28 cellular contexts compared by ENCODE assay signal in the genomic region with DNA sequence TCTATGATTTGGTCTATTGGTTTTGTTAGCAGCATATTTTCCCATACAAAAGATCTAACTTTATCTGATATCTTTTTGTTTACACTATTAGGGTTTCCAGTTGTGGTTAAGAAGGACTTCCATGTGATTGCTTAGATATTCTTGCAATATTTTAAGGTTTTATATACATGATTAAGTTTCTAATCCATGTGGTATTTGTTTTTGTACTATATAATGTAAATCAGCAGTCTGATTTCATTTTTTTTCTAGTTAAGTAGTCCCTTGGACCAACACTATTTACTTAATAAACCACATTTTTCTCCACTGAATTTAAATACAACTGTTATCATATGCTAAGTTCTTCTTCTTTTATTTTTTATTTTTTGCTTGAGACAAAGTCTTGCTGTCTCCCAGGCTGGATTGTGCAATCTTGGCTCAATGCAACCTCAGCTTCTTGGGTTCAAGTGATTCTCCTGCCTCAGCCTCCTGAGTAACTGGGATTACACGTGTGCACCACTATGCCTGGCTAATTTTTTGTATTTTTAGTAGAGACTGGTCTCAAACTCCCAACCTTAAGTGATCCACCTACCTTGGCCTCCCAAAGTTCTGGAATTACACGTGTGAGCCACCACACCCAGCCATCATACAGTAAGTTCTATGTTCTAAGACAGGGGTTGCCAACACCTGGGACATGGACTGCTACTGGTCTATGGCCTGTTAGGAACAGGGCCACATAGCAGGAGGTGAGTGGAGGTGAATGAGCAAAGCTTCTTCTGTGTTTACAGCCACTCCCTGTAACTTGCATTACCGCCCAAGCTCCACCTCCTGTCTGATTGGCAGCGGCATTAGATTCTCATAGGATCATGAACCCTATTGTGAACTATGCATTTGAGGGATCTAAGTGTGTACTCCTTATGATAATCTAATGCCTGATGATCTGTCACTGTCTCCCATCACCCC. TPM values are rescaled to one million over a fixed set of nuclear protein-coding genes. Genes with fewer than 3 reads are reported as not detected.
A peak's percentile ranks its signal among the peaks of the same experiment; 100 is the strongest.
DNase-seq lines count a peak whose midpoint lies in the region; ATAC-seq and TF ChIP-seq lines count a peak whose summit lies in the region.
"Had no signal": no experiment of that assay in that cellular context is flagged by ENCODE, and none has a peak within 500 bp of the region (broad histone marks: within the 10 kb centered on the region; RNA-seq: fewer than 3 reads in every experiment).

No MANE protein-coding gene starts in this region.

- H3K9me3 Mint-ChIP-seq in activated T-cell treated with anti-CD3 and anti-CD28 coated beads, Interleukin-2, amount 50 U/mL, for 72 hours: no peaks in the 10 kb centered on the region
- peaks cover 0 to 2% (median 0%) of the 10 kb centered on the region in 7 donors for H3K9me3 Mint-ChIP-seq in CD14-positive monocyte
- H3K9me3 Mint-ChIP-seq in activated CD4-positive, alpha-beta memory T cell treated with anti-CD3 and anti-CD28 coated beads for 36 hours: no peaks in the 10 kb centered on the region
- H3K9me3 Mint-ChIP-seq: activated naive CD8-positive, alpha-beta T cell treated with anti-CD3 and anti-CD28 coated beads for 36 hours; central memory CD8-positive, alpha-beta T cell; nephron progenitor cell; stimulated activated memory B cell treated with anti-CD40 and anti-IgM and Interleukin-4, amounts not matched to agents 10 μg/mL and 1 μg/mL and 100 μg/mL, for 72 hours; T-helper 2 cell treated with Interferon-gamma antibody and Interleukin-4, amounts not matched to agents 5 μg/mL and 100 μg/mL, for 36 hours had no signal

- peak overlapping the region; percentile 70 for H3K27ac Mint-ChIP-seq in activated T-cell treated with anti-CD3 and anti-CD28 coated beads, Interleukin-2, amount 50 U/mL, for 72 hours
- H3K27ac Mint-ChIP-seq in CD14-positive monocyte: no peak overlapping the region
- H3K27ac Mint-ChIP-seq in activated CD4-positive, alpha-beta memory T cell treated with anti-CD3 and anti-CD28 coated beads for 36 hours: no peak overlapping the region
- H3K27ac Mint-ChIP-seq: activated naive CD8-positive, alpha-beta T cell treated with anti-CD3 and anti-CD28 coated beads for 36 hours; CD4-positive, CD25-positive, alpha-beta regulatory T cell; IgD-negative memory B cell; nephron progenitor cell; stimulated activated memory B cell treated with anti-CD40 and anti-IgM and Interleukin-4, amounts not matched to agents 10 μg/mL and 1 μg/mL and 100 μg/mL, for 72 hours; T-helper 2 cell treated with Interferon-gamma antibody and Interleukin-4, amounts not matched to agents 5 μg/mL and 100 μg/mL, for 36 hours had no signal

- no peak overlapping the region for H3K4me3 ChIP-seq in adipocyte (ENCODE audit: low read length)
- no peak overlapping the region for H3K4me3 ChIP-seq in fibroblast of villous mesenchyme (ENCODE audit: low read depth, low read length)
- H3K4me3 ChIP-seq: esophagus squamous epithelium, Peyer's patch, suprapubic skin, upper lobe of left lung had no signal

- TF ChIP-seq CTCF in fibroblast of villous mesenchyme (IDR thresholded peaks at IDR 0.05; ENCODE audit: insufficient read depth, low read depth, low read length) (no peak), CD14-positive monocyte (IDR thresholded peaks at IDR 0.05) (no peak)

- no peak overlapping the region for H3K4me3 Mint-ChIP-seq in activated T-cell treated with anti-CD3 and anti-CD28 coated beads, Interleukin-2, amount 50 U/mL, for 72 hours
- H3K4me3 Mint-ChIP-seq in CD14-positive monocyte: no peak overlapping the region
- H3K4me3 Mint-ChIP-seq in activated CD4-positive, alpha-beta memory T cell treated with anti-CD3 and anti-CD28 coated beads for 36 hours: no peak overlapping the region
- H3K4me3 Mint-ChIP-seq: activated naive CD8-positive, alpha-beta T cell treated with anti-CD3 and anti-CD28 coated beads for 36 hours; CD4-positive, CD25-positive, alpha-beta regulatory T cell; central memory CD8-positive, alpha-beta T cell; IgD-negative memory B cell; nephron progenitor cell; stimulated activated memory B cell treated with anti-CD40 and anti-IgM and Interleukin-4, amounts not matched to agents 10 μg/mL and 1 μg/mL and 100 μg/mL, for 72 hours; T-helper 2 cell treated with Interferon-gamma antibody and Interleukin-4, amounts not matched to agents 5 μg/mL and 100 μg/mL, for 36 hours had no signal

- POLR2A ChIA-PET in activated CD4-positive, alpha-beta memory T cell treated with anti-CD3 and anti-CD28 coated beads for 36 hours (lab: Charles Lee): no interaction called here

- no peaks in the 10 kb centered on the region for H3K4me1 Mint-ChIP-seq in activated T-cell treated with anti-CD3 and anti-CD28 coated beads, Interleukin-2, amount 50 U/mL, for 72 hours (ENCODE audit: low read depth)
- no peaks in the 10 kb centered on the region for H3K4me1 Mint-ChIP-seq in CD14-positive monocyte
- no peaks in the 10 kb centered on the region for H3K4me1 Mint-ChIP-seq in activated CD4-positive, alpha-beta memory T cell treated with anti-CD3 and anti-CD28 coated beads for 36 hours (ENCODE audit: low read depth)
- H3K4me1 Mint-ChIP-seq: activated naive CD8-positive, alpha-beta T cell treated with anti-CD3 and anti-CD28 coated beads for 36 hours; CD4-positive, CD25-positive, alpha-beta regulatory T cell; central memory CD8-positive, alpha-beta T cell; IgD-negative memory B cell; nephron progenitor cell; stimulated activated memory B cell treated with anti-CD40 and anti-IgM and Interleukin-4, amounts not matched to agents 10 μg/mL and 1 μg/mL and 100 μg/mL, for 72 hours had no signal

- H3K27me3 ChIP-seq in adipocyte (replicated peaks; ENCODE audit: control insufficient read depth, insufficient read depth, low read length): no peaks in the 10 kb centered on the region
- H3K27me3 ChIP-seq: esophagus squamous epithelium, Peyer's patch, suprapubic skin, upper lobe of left lung had no signal

- no peaks in the 10 kb centered on the region for H3K36me3 Mint-ChIP-seq in activated T-cell treated with anti-CD3 and anti-CD28 coated beads, Interleukin-2, amount 50 U/mL, for 72 hours (ENCODE audit: insufficient read depth in 2 of 2)
- no peaks in the 10 kb centered on the region for H3K36me3 Mint-ChIP-seq in CD14-positive monocyte
- no peaks in the 10 kb centered on the region for H3K36me3 Mint-ChIP-seq in activated CD4-positive, alpha-beta memory T cell treated with anti-CD3 and anti-CD28 coated beads for 36 hours
- H3K36me3 Mint-ChIP-seq: activated naive CD8-positive, alpha-beta T cell treated with anti-CD3 and anti-CD28 coated beads for 36 hours; CD4-positive, CD25-positive, alpha-beta regulatory T cell; stimulated activated memory B cell treated with anti-CD40 and anti-IgM and Interleukin-4, amounts not matched to agents 10 μg/mL and 1 μg/mL and 100 μg/mL, for 72 hours had no signal

- peaks cover 26% of the 10 kb centered on the region for H3K4me1 ChIP-seq in adipocyte (ENCODE audit: control insufficient read depth, insufficient read depth, low read length)
- H3K4me1 ChIP-seq: Peyer's patch, suprapubic skin had no signal

- DNase-seq in activated T-cell treated with anti-CD3 and anti-CD28 coated beads, Interleukin-2, amount 50 U/mL, for 72 hours: no peak
- no peak for DNase-seq in activated T-cell treated with anti-CD3 and anti-CD28 coated beads for 4 hours
- DNase-seq in adipocyte (ENCODE audit: low read depth): peak; percentile 3
- DNase-seq in fibroblast of villous mesenchyme (ENCODE audit: low read depth): peak; percentile 82
- no peak for DNase-seq in cortex of kidney (lab: John Stamatoyannopoulos, UW)
- no peak for DNase-seq in CD14-positive monocyte (ENCODE audit: low spot score)
- DNase-seq in AG20443 (ENCODE audit: low spot score): no peak
- no peak for DNase-seq in activated CD4-positive, alpha-beta memory T cell treated with anti-CD3 and anti-CD28 coated beads for 36 hours
- DNase-seq: activated CD4-positive, alpha-beta T cell treated with anti-CD3 and anti-CD28 coated beads for 4 hours; activated effector memory CD4-positive, alpha-beta T cell treated with anti-CD3 and anti-CD28 coated beads, Interleukin-2, amount 50 U/mL, for 16 hours; activated naive CD8-positive, alpha-beta T cell treated with anti-CD3 and anti-CD28 coated beads for 36 hours; activated T-cell treated with anti-CD3 and anti-CD28 coated beads, Interleukin-2, amount 50 U/mL, for 1 hour; CD4-positive, CD25-positive, alpha-beta regulatory T cell; esophagus squamous epithelium; hypothalamus; left cardiac atrium; NCI-H1930; NCI-H526 treated with DMSO at 0.1 percent for 48 hours; nephron progenitor cell; Peyer's patch; SHP77 treated with DMSO at 0.1 percent for 48 hours; upper lobe of left lung had no signal

- ATAC-seq in activated T-cell treated with anti-CD3 and anti-CD28 coated beads, Interleukin-2, amount 50 U/mL, for 72 hours (replicated peaks in 1 of 2): no peak
- ATAC-seq: left cardiac atrium; stimulated activated memory B cell treated with anti-CD40 and anti-IgM and Interleukin-4, amounts not matched to agents 10 μg/mL and 1 μg/mL and 100 μg/mL, for 72 hours had no signal

- H3K9ac ChIP-seq in adipocyte (ENCODE audit: low read length): no peak overlapping the region

- CTCF ChIA-PET in activated CD4-positive, alpha-beta memory T cell treated with anti-CD3 and anti-CD28 coated beads for 36 hours (lab: Charles Lee): no interaction called here

- no peaks in the 10 kb centered on the region for H3K36me3 ChIP-seq in adipocyte (ENCODE audit: control insufficient read depth, insufficient read depth, low read length, severe bottlenecking)
- H3K36me3 ChIP-seq: esophagus squamous epithelium, Peyer's patch, suprapubic skin, upper lobe of left lung had no signal

- no peaks in the 10 kb centered on the region for H3K9me3 ChIP-seq in adipocyte (ENCODE audit: control insufficient read depth, low read length)
- H3K9me3 ChIP-seq: esophagus squamous epithelium, Peyer's patch, suprapubic skin, upper lobe of left lung had no signal

- H3K27me3 Mint-ChIP-seq in activated T-cell treated with anti-CD3 and anti-CD28 coated beads, Interleukin-2, amount 50 U/mL, for 72 hours (ENCODE audit: low read depth): peaks cover 27% of the 10 kb centered on the region
- H3K27me3 Mint-ChIP-seq in CD14-positive monocyte (ENCODE audit: low read depth in 3 of 3): peaks cover 1 to 8% (median 1%) of the 10 kb centered on the region in 3 donors
- peaks cover 6% of the 10 kb centered on the region for H3K27me3 Mint-ChIP-seq in activated CD4-positive, alpha-beta memory T cell treated with anti-CD3 and anti-CD28 coated beads for 36 hours
- H3K27me3 Mint-ChIP-seq: CD4-positive, CD25-positive, alpha-beta regulatory T cell had no signal

- intact Hi-C loops in CD14-positive monocyte (cut with micrococcal nuclease): no loop called here
- intact Hi-C loops in activated CD4-positive, alpha-beta memory T cell treated with anti-CD3 and anti-CD28 coated beads for 36 hours (cut with micrococcal nuclease): no loop called here

RNA-seq across cellular contexts. Expression of a gene that starts 58.5 kb away (rescaled TPM):
- under 1 TPM; 0.14 to 0.19 TPM for total RNA-seq in activated T-cell treated with anti-CD3 and anti-CD28 coated beads, Interleukin-2, amount 50 U/mL, for 72 hours
- total RNA-seq in fibroblast of villous mesenchyme: 3.9 and 6.5 TPM in 2 replicates
- under 1 TPM; 0.11 to 0.13 TPM for polyA plus RNA-seq in CD14-positive monocyte
- total RNA-seq in activated CD4-positive, alpha-beta memory T cell treated with anti-CD3 and anti-CD28 coated beads for 36 hours: under 1 TPM; 0.22 to 0.31 TPM
- total RNA-seq: activated naive CD8-positive, alpha-beta T cell treated with anti-CD3 and anti-CD28 coated beads for 36 hours; dermis microvascular lymphatic vessel endothelial cell had no signal

Comparison
In these comparisons a context has a peak if more than half of its experiments do, and no peak if none do; other contexts are left out.
1. DNase-seq: peak in adipocyte (single experiment) and fibroblast of villous mesenchyme (single experiment); none in activated T-cell treated with anti-CD3 and anti-CD28 coated beads, Interleukin-2, amount 50 U/mL, for 72 hours (0 of 2), activated T-cell treated with anti-CD3 and anti-CD28 coated beads for 4 hours (single experiment), cortex of kidney (single experiment), CD14-positive monocyte (single experiment), AG20443 (single experiment) and activated CD4-positive, alpha-beta memory T cell treated with anti-CD3 and anti-CD28 coated beads for 36 hours (single experiment).